9 cellular contexts compared by ENCODE assay signal in the genomic region with DNA sequence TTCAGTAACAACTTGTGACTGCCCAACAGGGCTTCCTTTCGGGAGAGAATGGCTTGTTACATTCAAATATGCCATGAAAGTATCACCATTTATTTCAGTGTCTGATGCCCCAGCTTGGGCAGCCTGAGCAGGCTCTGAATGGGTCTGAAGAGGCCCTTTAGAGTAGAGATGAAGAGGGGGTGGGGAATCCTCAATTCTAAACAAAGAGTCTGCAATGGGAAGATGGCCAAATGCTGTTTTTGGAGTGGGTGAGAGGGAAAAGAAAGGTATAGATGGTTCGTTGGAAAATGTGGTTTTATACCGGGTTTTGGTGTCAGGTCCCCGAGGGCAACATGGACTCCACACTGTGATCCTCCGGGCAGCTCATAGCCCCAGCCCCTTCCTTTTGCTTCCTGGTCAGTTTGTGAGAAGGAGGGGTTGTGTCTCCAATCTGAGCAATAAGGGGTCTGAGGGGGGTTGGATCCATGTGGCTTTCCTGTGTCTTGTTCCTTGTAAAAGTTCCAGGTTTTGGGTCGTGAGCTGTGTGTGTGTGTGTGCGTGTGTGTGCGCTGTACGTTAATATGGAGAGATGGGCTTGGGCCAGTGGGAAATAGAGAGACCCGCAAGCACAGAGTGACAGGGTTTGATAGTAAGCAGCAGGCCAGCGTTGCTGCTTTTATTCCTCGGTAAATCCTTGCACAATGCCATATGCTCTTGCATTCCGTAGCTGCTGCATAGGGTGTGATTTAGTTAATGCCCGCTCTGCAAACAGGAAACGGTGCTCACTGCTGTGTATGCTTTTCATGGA.
DNase-seq lines count a peak whose midpoint lies in the region; ATAC-seq and TF ChIP-seq lines count a peak whose summit lies in the region.
"Had no signal": no experiment of that assay in that cellular context is flagged by ENCODE, and none has a peak within 500 bp of the region (broad histone marks: within the 10 kb centered on the region; RNA-seq: fewer than 3 reads in every experiment).

No MANE protein-coding gene starts in this region.

- no peaks in the 10 kb centered on the region for H3K9me3 ChIP-seq in upper lobe of left lung

- H3K27ac ChIP-seq in upper lobe of left lung: peak overlapping the region; percentile 6 to 68 (median 42)

- peaks cover 31 to 58% (median 49%) of the 10 kb centered on the region in 4 donors for H3K4me1 ChIP-seq in upper lobe of left lung

- 45 to 47% methylated on average over 15 of the region's 15 CpGs for WGBS in upper lobe of left lung, 2 donors

- TF ChIP-seq CTCF in astrocyte of the cerebellum (IDR thresholded peaks at IDR 0.05; ENCODE audit: low read depth, low read length, missing control alignments) (no peak), upper lobe of left lung (IDR thresholded peaks at IDR 0.05) (no peak)

- DNase-seq in NCI-H2196 treated with DMSO at 0.1 percent for 48 hours (lab: John Stamatoyannopoulos, UW; ENCODE audit: unreplicated experiment) (peak; percentile 2), NCI-H2196 (lab: John Stamatoyannopoulos, UW; ENCODE audit: unreplicated experiment) (no peak), astrocyte of the cerebellum (ENCODE audit: low read depth) (no peak), left colon (peak; percentile 41 to 51), upper lobe of left lung (no peak), SIG-M5 treated with dmso at 0.1 percent for 504 hours (lab: John Stamatoyannopoulos, UW; ENCODE audit: unreplicated experiment) (no peak), NCI-H69 (lab: John Stamatoyannopoulos, UW) (no peak)
- DNase-seq: H7 had no signal

- intact Hi-C loops in left colon (cut with DNase I, micrococcal nuclease): no loop called here

- H3K27me3 ChIP-seq in upper lobe of left lung: no peaks in the 10 kb centered on the region

- H3K4me3 ChIP-seq in astrocyte of the cerebellum (ENCODE audit: low read depth, low read length): peak overlapping the region; percentile 5
- peak overlapping the region in 2 of 4 donors; percentile 23 to 27 for H3K4me3 ChIP-seq in upper lobe of left lung

- in situ Hi-C loops in astrocyte of the cerebellum (cut with HindIII; ENCODE audit: low sequenced_read_pairs): no loop called here

- ATAC-seq in left colon (peak; percentile 71), upper lobe of left lung (ENCODE audit: low FRiP score in 2 of 2) (peak in 1 of 2 donors; percentile 36), HG03432 (IDR thresholded peaks at IDR 0.05; ENCODE audit: unreplicated experiment) (no peak)

- TF ChIP-seq EP300 in upper lobe of left lung (IDR thresholded peaks at IDR 0.05): no peak

- H3K36me3 ChIP-seq in upper lobe of left lung: no peaks in the 10 kb centered on the region

- no peak for TF ChIP-seq POLR2A in upper lobe of left lung (IDR thresholded peaks at IDR 0.05)

Comparison
In these comparisons a context has a peak if more than half of its experiments do, and no peak if none do; other contexts are left out.
1. DNase-seq: peak in NCI-H2196 treated with DMSO at 0.1 percent for 48 hours (single experiment) and left colon (2 of 2); none in NCI-H2196 (single experiment), astrocyte of the cerebellum (single experiment), upper lobe of left lung (0 of 2), SIG-M5 treated with dmso at 0.1 percent for 504 hours (single experiment) and NCI-H69 (single experiment).